31 cellular contexts compared by ENCODE assay signal in the genomic region with DNA sequence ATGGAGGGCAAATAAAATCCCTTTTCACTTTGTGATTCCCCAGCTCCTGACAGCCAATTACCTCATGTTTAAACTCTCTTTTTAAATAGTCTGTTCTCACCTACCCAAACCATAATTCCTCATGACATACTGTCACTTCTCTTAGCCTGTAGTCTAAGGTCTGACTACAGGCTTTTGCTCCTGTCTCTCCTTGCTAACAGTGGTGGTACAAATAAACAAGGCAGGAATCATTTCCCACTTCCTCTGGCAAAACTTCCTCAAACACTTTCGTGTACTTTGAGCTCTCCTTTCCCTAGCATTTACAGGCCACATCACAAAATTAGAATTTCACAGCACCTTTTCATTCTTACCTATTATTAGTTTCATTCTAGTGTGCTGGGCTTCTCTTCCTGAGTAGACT. TPM values are rescaled to one million over a fixed set of nuclear protein-coding genes. Genes with fewer than 3 reads are reported as not detected.
DNase-seq lines count a peak whose midpoint lies in the region; ATAC-seq, FAIRE-seq and TF ChIP-seq lines count a peak whose summit lies in the region.
"Had no signal": no experiment of that assay in that cellular context is flagged by ENCODE, and none has a peak within 500 bp of the region (broad histone marks: within the 10 kb centered on the region; RNA-seq: fewer than 3 reads in every experiment).

No MANE protein-coding gene starts in this region.

- in situ Hi-C loops in K562 (cut with MboI), result no loop called here

- no TSS peak for BruUV-seq in K562 (replicated peaks; lab: Mats Ljungman, UMichigan)

- H4K20me1 ChIP-seq in GM23338 (replicated peaks; ENCODE audit: insufficient read depth) (no peaks in the 10 kb centered on the region), K562 (replicated peaks; ENCODE audit: control insufficient read depth, insufficient read depth, low read length) (no peaks in the 10 kb centered on the region)

- peaks cover 5 to 28% of the 10 kb centered on the region in 2 donors for H3K36me3 Mint-ChIP-seq in CD14-positive monocyte
- no peaks in the 10 kb centered on the region for H3K36me3 Mint-ChIP-seq in GM23338 (ENCODE audit: low read depth)
- no peaks in the 10 kb centered on the region for H3K36me3 Mint-ChIP-seq in nephron progenitor cell (ENCODE audit: low read depth)
- H3K36me3 Mint-ChIP-seq: naive B cell had no signal

- H3K27ac Mint-ChIP-seq in CD14-positive monocyte (peak overlapping the region; percentile 95 to 99 (median 96)), GM23338 (no peak overlapping the region), nephron progenitor cell (peak overlapping the region; percentile 9)
- H3K27ac Mint-ChIP-seq: CD4-positive, alpha-beta T cell; HFFc6 had no signal

- no peak for TF ChIP-seq RAD21 in K562 (CRISPR knock-in tag; conservative IDR thresholded peaks at IDR 0.05 in 1 of 2, IDR thresholded peaks at IDR 0.05 in 1 of 2)

- H3K79me2 ChIP-seq in GM23338 (replicated peaks; ENCODE audit: insufficient read depth) (no peaks in the 10 kb centered on the region), K562 (ENCODE audit: control insufficient read depth, insufficient read depth, low read length) (no peaks in the 10 kb centered on the region)

- H3F3A ChIP-seq in GM23338 (replicated peaks; ENCODE audit: low read depth), result no peaks in the 10 kb centered on the region

- WGBS in K562 (ENCODE audit: insufficient coverage, low coverage, missing lambda C conversion rate), result 7% methylated on average over 1 of the region's 1 CpG

- CTCF ChIA-PET in K562 (lab: Yijun Ruan, JAX; ENCODE audit: low intra/inter-chr PET ratio), result interaction anchor here (0.5 kb wide), 1 partner anchor 85 kb away, joined by 3 read pairs; no protein-coding TSS in a partner anchor

- H3K27me3 ChIP-seq in GM23338 (ENCODE audit: insufficient read depth) (no peaks in the 10 kb centered on the region), K562 (ENCODE audit: control insufficient read depth in 2 of 2, insufficient read depth in 2 of 2, low read length in 2 of 2) (no peaks in the 10 kb centered on the region)
- H3K27me3 ChIP-seq: brain microvascular endothelial cell, heart left ventricle, right atrium auricular region, thyroid gland had no signal

- no peaks in the 10 kb centered on the region for H3K9me1 ChIP-seq in K562 (ENCODE audit: control insufficient read depth, insufficient read depth, low read length)

- H3K9me3 Mint-ChIP-seq in CD14-positive monocyte (peaks cover 0 to under 1% (median 0%) of the 10 kb centered on the region in 7 donors), GM23338 (no peaks in the 10 kb centered on the region), nephron progenitor cell (no peaks in the 10 kb centered on the region)
- H3K9me3 Mint-ChIP-seq: CD4-positive, alpha-beta T cell; HFFc6; naive B cell had no signal

- no peak overlapping the region for H3K9ac ChIP-seq in K562 (ENCODE audit: insufficient read depth in 1 of 2, low read depth in 2 of 2, low read length in 2 of 2)

- POLR2A ChIA-PET in K562 (lab: Yijun Ruan, JAX), result interaction anchor here (0.8 kb wide), 1 partner anchor 59 kb away, joined by 3 read pairs; no protein-coding TSS in a partner anchor

- no peaks in the 10 kb centered on the region for H3K36me3 ChIP-seq in GM23338 (ENCODE audit: insufficient read depth)
- no peaks in the 10 kb centered on the region for H3K36me3 ChIP-seq in K562 (ENCODE audit: control insufficient read depth, insufficient read depth, low read length)
- H3K36me3 ChIP-seq: adrenal gland, brain microvascular endothelial cell, heart left ventricle, ovary, right atrium auricular region, thyroid gland, WERI-Rb-1 had no signal

- no peaks in the 10 kb centered on the region for H3K27me3 Mint-ChIP-seq in CD14-positive monocyte (ENCODE audit: low read depth in 3 of 3)
- no peaks in the 10 kb centered on the region for H3K27me3 Mint-ChIP-seq in GM23338 (ENCODE audit: insufficient read depth, low read depth, poor library complexity)
- H3K27me3 Mint-ChIP-seq in nephron progenitor cell (ENCODE audit: low read depth, poor library complexity), result no peaks in the 10 kb centered on the region

- H3K4me1 Mint-ChIP-seq in CD14-positive monocyte (peaks cover 40% of the 10 kb centered on the region), GM23338 (peaks cover 3% of the 10 kb centered on the region; the same call in 1 of the 3 replicates), nephron progenitor cell (peaks cover 38% of the 10 kb centered on the region)
- H3K4me1 Mint-ChIP-seq: naive B cell had no signal

- ATAC-seq in GM23338 (no peak), K562 (no peak), GM18519 (IDR thresholded peaks at IDR 0.05; ENCODE audit: low FRiP score, unreplicated experiment) (no peak)
- ATAC-seq: heart left ventricle, left cardiac atrium had no signal

- no peak for FAIRE-seq in K562 (lab: Jason Lieb, UNC)

- no peak for TF ChIP-seq CTCF in CD14-positive monocyte (IDR thresholded peaks at IDR 0.05)
- TF ChIP-seq CTCF in GM23338 (conservative IDR thresholded peaks at IDR 0.05; ENCODE audit: low read depth in 2 of 2), result no peak
- no peak for TF ChIP-seq CTCF in K562 (IDR thresholded peaks at IDR 0.05 in 2 of 3, conservative IDR thresholded peaks at IDR 0.05 in 1 of 3; ENCODE audit: insufficient read depth in 2 of 3, low read depth in 1 of 3, low read length in 3 of 3)
- no peak for TF ChIP-seq CTCF in nephron progenitor cell (IDR thresholded peaks at IDR 0.05)

- H3K4me3 ChIP-seq in GM23338, result no peak overlapping the region
- H3K4me3 ChIP-seq in K562, result no peak overlapping the region
- H3K4me3 ChIP-seq: adrenal gland, heart left ventricle, ovary, right atrium auricular region, thyroid gland had no signal

- H3K4me3 Mint-ChIP-seq in CD14-positive monocyte (no peak overlapping the region), GM23338 (no peak overlapping the region), nephron progenitor cell (no peak overlapping the region)
- H3K4me3 Mint-ChIP-seq: CD4-positive, alpha-beta T cell; HFFc6; naive B cell had no signal

- H3K9me3 ChIP-seq in K562 (replicated peaks; ENCODE audit: control insufficient read depth, insufficient read depth, low read depth, low read length), result no peaks in the 10 kb centered on the region
- H3K9me3 ChIP-seq: adrenal gland, heart left ventricle, ovary, right atrium auricular region, thyroid gland had no signal

- H3K4me2 ChIP-seq in GM23338 (no peak overlapping the region), K562 (ENCODE audit: insufficient read depth, low read length) (no peak overlapping the region)

- H3K27ac ChIP-seq in GM23338 (ENCODE audit: low read depth), result no peak overlapping the region
- H3K27ac ChIP-seq in K562 (ENCODE audit: extremely low read depth, low read depth, low read length), result no peak overlapping the region
- H3K27ac ChIP-seq: adrenal gland, brain microvascular endothelial cell, ovary, right atrium auricular region, RWPE1, thyroid gland, WERI-Rb-1 had no signal

- intact Hi-C loops in CD14-positive monocyte (cut with micrococcal nuclease), result loop anchor here in 1 of 2 donors (2.0 to 10.0 kb wide), 2 partner anchors 40 to 288 kb away; a partner anchor contains a TSS
- intact Hi-C loops in K562 (cut with micrococcal nuclease), result no loop called here

- TF ChIP-seq EP300 in K562 (IDR thresholded peaks at IDR 0.05; ENCODE audit: low read length), result no peak

- no peak for TF ChIP-seq POLR2A in K562 (conservative IDR thresholded peaks at IDR 0.05)

- no peaks in the 10 kb centered on the region for H3K9me2 ChIP-seq in GM23338 (ENCODE audit: insufficient read depth)

- H2AFZ ChIP-seq in GM23338, result peak overlapping the region; percentile 78
- peak overlapping the region; percentile 15 for H2AFZ ChIP-seq in K562 (ENCODE audit: low read depth, low read length)

- DNase-seq in CD14-positive monocyte (ENCODE audit: low spot score) (no peak), GM23338 (ENCODE audit: low spot score) (no peak), K562 (ENCODE audit: extremely low read depth in 1 of 4, low spot score in 3 of 4) (no peak), nephron progenitor cell (no peak), middle frontal gyrus (ENCODE audit: extremely low spot score, low spot score) (no peak), dermis blood vessel endothelial cell (no peak)
- DNase-seq: activated CD4-positive, alpha-beta T cell treated with anti-CD3 and anti-CD28 coated beads, Interleukin-2, amount 50 U/mL, for 4 hours; adrenal gland; brain microvascular endothelial cell; CD4-positive, alpha-beta T cell; effector CD8-positive, alpha-beta T cell; erythroblast; foreskin fibroblast; heart left ventricle; HFFc6; KG1; left cardiac atrium; mesendoderm; naive B cell; NCI-H1694 treated with DMSO at 0.1 percent for 48 hours; NCI-H2171; NCI-H526 treated with DMSO at 0.1 percent for 48 hours; ovary; stimulated activated CD4-positive, alpha-beta T cell treated with anti-CD3 and anti-CD28 coated beads, Interleukin-4, amount 100 ng/mL, for 24 hours; stimulated activated naive CD4-positive, alpha-beta T cell treated with Interleukin-2 at 50 U/mL for 16 hours; thyroid gland; WERI-Rb-1 had no signal

- H3K4me1 ChIP-seq in GM23338 (ENCODE audit: insufficient read depth) (no peaks in the 10 kb centered on the region), K562 (replicated peaks in 1 of 2; ENCODE audit: control insufficient read depth in 2 of 2, insufficient read depth in 2 of 2, low read length in 2 of 2) (no peaks in the 10 kb centered on the region; a peak in 1 of 5 replicates)
- H3K4me1 ChIP-seq: adrenal gland, right atrium auricular region, thyroid gland had no signal

RNA-seq across cellular contexts. Expression of a gene that starts 51.8 kb away (rescaled TPM):
- polyA plus RNA-seq in CD14-positive monocyte, result 1 to 10 TPM; 6.1 to 6.8 TPM
- total RNA-seq in GM23338 (2014; rRNA removed; shearing (Covaris generic)), result 0.24 and 4.5 TPM in 2 replicates
- polyA plus RNA-seq in GM23338 (2016; fragmentation: Nextera tagmentation; extraction: Ambion mirVana), result 0.07 TPM in 1 of 2 replicates, not detected in the other
- 0.25 and 0.76 TPM in 2 replicates for total RNA-seq in K562 (2011; cell fraction: chromatin; rRNA removed; ENCODE audit: low replicate concordance)
- 0.33 TPM in 1 of 2 replicates, not detected in the other for total RNA-seq in K562 (2011; cell fraction: nucleolus; rRNA removed)
- 0.15 and 0.92 TPM in 2 replicates for total RNA-seq in K562 (2011; cell fraction: nucleoplasm; rRNA removed)
- 0.54 and 0.65 TPM in 2 replicates for total RNA-seq in K562 (2014; rRNA removed)
- total RNA-seq in K562 (2014; rRNA removed; fragmentation: Illumina TruSeq; extraction: Trizol), result 0.44 and 0.99 TPM in 2 replicates
- 1.6 and 2.5 TPM in 2 replicates for total RNA-seq in K562 (2015; rRNA removed; fragmentation: Illumina TruSeq; extraction: Trizol)
- total RNA-seq in K562 (2021), result 0.51 and 0.69 TPM in 2 replicates
- polyA plus RNA-seq in K562 (2011; rRNA removed), result 0.15 and 0.18 TPM in 2 replicates
- 0.03 TPM in 1 of 2 replicates, not detected in the other for polyA plus RNA-seq in K562 (2011; cell fraction: cytosol; rRNA removed)
- 0.27 and 0.41 TPM in 2 replicates for polyA plus RNA-seq in K562 (2011; cell fraction: nucleus; rRNA removed)
- polyA plus RNA-seq in K562 (2012), result 0.49 and 1.9 TPM in 2 replicates
- 0.15 and 0.40 TPM in 2 replicates for polyA plus RNA-seq in K562 (2014; fragmentation: Illumina TruSeq; extraction: Trizol)
- polyA plus RNA-seq in K562 (2014; fragmentation: Nextera tagmentation; extraction: Ambion mirVana), result under 1 TPM; 0.14 to 0.15 TPM
- polyA plus RNA-seq in K562 (2014; rRNA removed), result 0.48 and 0.88 TPM in 2 replicates
- 0.24 and 0.42 TPM in 2 replicates for polyA minus RNA-seq in K562 (2011; rRNA and poly(A)+ RNA removed)
- not detected in 2 replicates for polyA minus RNA-seq in K562 (2011; cell fraction: cytosol; rRNA and poly(A)+ RNA removed)
- 0.81 and 0.89 TPM in 2 replicates for polyA minus RNA-seq in K562 (2011; cell fraction: nucleus; rRNA and poly(A)+ RNA removed)
- total RNA-seq in dermis blood vessel endothelial cell, result 0.98 and 1.7 TPM in 2 replicates
- total RNA-seq: chondrocyte had no signal
